Comparison of ENCODE assay signal across 8 cellular contexts in the genomic region with DNA sequence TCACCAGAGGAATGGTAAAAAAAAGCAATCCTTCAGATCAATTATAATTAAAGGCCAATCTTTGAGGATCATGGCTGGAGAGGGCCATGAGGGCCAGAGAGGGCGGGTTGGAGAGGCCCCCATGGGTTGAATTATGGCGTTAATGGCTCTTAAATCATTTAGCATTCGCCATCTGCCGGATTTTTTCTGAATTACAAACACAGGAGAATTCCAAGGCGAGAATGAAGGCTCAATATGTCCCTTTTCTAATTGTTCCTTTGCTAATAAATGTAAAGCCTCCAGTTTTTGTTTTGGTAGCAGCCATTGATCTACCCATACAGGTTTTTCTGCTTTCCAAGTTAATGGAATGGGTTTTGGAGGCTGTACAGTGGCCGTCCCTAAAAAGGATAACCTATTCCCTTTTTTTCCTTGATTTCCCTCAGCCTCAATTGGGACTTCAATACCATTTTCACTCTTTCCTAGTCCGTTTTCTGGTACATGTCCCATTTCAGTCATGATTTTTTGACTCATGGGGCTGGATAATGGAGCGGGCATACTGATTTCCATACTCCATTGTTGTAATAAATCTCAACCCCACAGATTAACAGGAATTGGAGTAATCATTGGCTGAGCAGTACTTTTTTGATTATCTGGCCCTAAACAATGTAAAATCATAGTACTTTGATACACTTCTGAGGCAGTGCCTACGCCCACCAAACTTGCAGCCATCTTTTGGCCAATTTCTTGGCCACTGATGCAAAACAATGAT. TPM values are rescaled to one million over a fixed set of nuclear protein-coding genes. Genes with fewer than 3 reads are reported as not detected.
DNase-seq lines count a peak whose midpoint lies in the region; FAIRE-seq and TF ChIP-seq lines count a peak whose summit lies in the region.

No MANE protein-coding gene starts in this region.

- no peak overlapping the region for H3K27ac Mint-ChIP-seq in activated CD4-positive, alpha-beta T cell treated with anti-CD3 and anti-CD28 coated beads, Interleukin-2, amount 10 ng/mL, durations not matched to agents 24 days and 14 days
- no peak overlapping the region for H3K27ac Mint-ChIP-seq in activated CD4-positive, alpha-beta T cell treated with anti-CD3 and anti-CD28 coated beads, Interleukin-2, amount 10 ng/mL, durations not matched to agents 7 days and 5 days

- H3K9me3 Mint-ChIP-seq in activated CD4-positive, alpha-beta T cell treated with anti-CD3 and anti-CD28 coated beads, Interleukin-2, amount 10 ng/mL, durations not matched to agents 24 days and 14 days, result no peaks in the 10 kb centered on the region
- no peaks in the 10 kb centered on the region for H3K9me3 Mint-ChIP-seq in activated CD4-positive, alpha-beta T cell treated with anti-CD3 and anti-CD28 coated beads, Interleukin-2, amount 10 ng/mL, durations not matched to agents 7 days and 5 days

- TF ChIP-seq CTCF in tibial artery (IDR thresholded peaks at IDR 0.05), result peak; percentile 27 to 34

- no peaks in the 10 kb centered on the region for H3K9me3 ChIP-seq in tibial artery

- H3K4me3 ChIP-seq in tibial artery, result no peak overlapping the region

- peaks cover 30% of the 10 kb centered on the region for H3K27me3 Mint-ChIP-seq in activated CD4-positive, alpha-beta T cell treated with anti-CD3 and anti-CD28 coated beads, Interleukin-2, amount 10 ng/mL, durations not matched to agents 24 days and 14 days
- peaks cover 32% of the 10 kb centered on the region for H3K27me3 Mint-ChIP-seq in activated CD4-positive, alpha-beta T cell treated with anti-CD3 and anti-CD28 coated beads, Interleukin-2, amount 10 ng/mL, durations not matched to agents 7 days and 5 days

- no peak overlapping the region for H3K27ac ChIP-seq in tibial artery

- H3K36me3 ChIP-seq in tibial artery, result no peaks in the 10 kb centered on the region

- DNase-seq in activated CD4-positive, alpha-beta T cell treated with anti-CD3 and anti-CD28 coated beads, Interleukin-2, amount 10 ng/mL, durations not matched to agents 24 days and 14 days, result peak; percentile 74
- DNase-seq in activated CD4-positive, alpha-beta T cell treated with anti-CD3 and anti-CD28 coated beads, Interleukin-2, amount 10 ng/mL, durations not matched to agents 7 days and 5 days, result no peak
- DNase-seq in NCI-H774 (lab: John Stamatoyannopoulos, UW) (peak; percentile 44), erythroblast (lab: John Stamatoyannopoulos, UW) (peak; percentile 69 to 71), tibial artery (no peak), DMS153 treated with DMSO at 0.1 percent for 48 hours (lab: John Stamatoyannopoulos, UW; ENCODE audit: unreplicated experiment) (no peak), frontal cortex (ENCODE audit: low spot score in 2 of 2) (no peak)
- no peak for DNase-seq in effector CD4-positive, alpha-beta T cell

- POLR2A ChIA-PET in activated CD4-positive, alpha-beta T cell treated with anti-CD3 and anti-CD28 coated beads, Interleukin-2, amount 10 ng/mL, durations not matched to agents 7 days and 5 days (lab: Charles Lee), result no interaction called here

- FAIRE-seq in frontal cortex (lab: Jason Lieb, UNC), result no peak

- TF ChIP-seq POLR2A in erythroblast (IDR thresholded peaks at IDR 0.05; ENCODE audit: low read length), result no peak

- peaks cover 0 to 6% of the 10 kb centered on the region in 2 donors for H3K27me3 ChIP-seq in tibial artery

- intact Hi-C loops in activated CD4-positive, alpha-beta T cell treated with anti-CD3 and anti-CD28 coated beads, Interleukin-2, amount 10 ng/mL, durations not matched to agents 24 days and 14 days (cut with micrococcal nuclease), result no loop called here
- intact Hi-C loops in tibial artery (cut with DNase I; ENCODE audit: low total_unique reads), result no loop called here

- peaks cover 17% of the 10 kb centered on the region for H3K4me1 Mint-ChIP-seq in activated CD4-positive, alpha-beta T cell treated with anti-CD3 and anti-CD28 coated beads, Interleukin-2, amount 10 ng/mL, durations not matched to agents 24 days and 14 days
- peaks cover 16% of the 10 kb centered on the region for H3K4me1 Mint-ChIP-seq in activated CD4-positive, alpha-beta T cell treated with anti-CD3 and anti-CD28 coated beads, Interleukin-2, amount 10 ng/mL, durations not matched to agents 7 days and 5 days

- no peak overlapping the region for H3K4me3 Mint-ChIP-seq in activated CD4-positive, alpha-beta T cell treated with anti-CD3 and anti-CD28 coated beads, Interleukin-2, amount 10 ng/mL, durations not matched to agents 24 days and 14 days
- no peak overlapping the region for H3K4me3 Mint-ChIP-seq in activated CD4-positive, alpha-beta T cell treated with anti-CD3 and anti-CD28 coated beads, Interleukin-2, amount 10 ng/mL, durations not matched to agents 7 days and 5 days

- CTCF ChIA-PET in activated CD4-positive, alpha-beta T cell treated with anti-CD3 and anti-CD28 coated beads, Interleukin-2, amount 10 ng/mL, durations not matched to agents 7 days and 5 days (lab: Charles Lee), result no interaction called here

- no peaks in the 10 kb centered on the region for H3K36me3 Mint-ChIP-seq in activated CD4-positive, alpha-beta T cell treated with anti-CD3 and anti-CD28 coated beads, Interleukin-2, amount 10 ng/mL, durations not matched to agents 24 days and 14 days (ENCODE audit: low read depth)
- H3K36me3 Mint-ChIP-seq in activated CD4-positive, alpha-beta T cell treated with anti-CD3 and anti-CD28 coated beads, Interleukin-2, amount 10 ng/mL, durations not matched to agents 7 days and 5 days (ENCODE audit: low read depth), result no peaks in the 10 kb centered on the region

- H3K4me1 ChIP-seq in tibial artery, result no peaks in the 10 kb centered on the region

RNA-seq across cellular contexts. Expression of a gene that starts 6.7 kb away (rescaled TPM):
- total RNA-seq in activated CD4-positive, alpha-beta T cell treated with anti-CD3 and anti-CD28 coated beads, Interleukin-2, amount 10 ng/mL, durations not matched to agents 24 days and 14 days, result 36.1 and 40.1 TPM in 2 replicates
- total RNA-seq in activated CD4-positive, alpha-beta T cell treated with anti-CD3 and anti-CD28 coated beads, Interleukin-2, amount 10 ng/mL, durations not matched to agents 7 days and 5 days, result 10 to 100 TPM; 28.5 to 38.5 TPM
- 17.1 TPM for total RNA-seq in frontal cortex

RNA-seq across cellular contexts. Expression of a gene that starts 11.7 kb away (rescaled TPM):
- 0.14 and 0.42 TPM in 2 replicates for total RNA-seq in activated CD4-positive, alpha-beta T cell treated with anti-CD3 and anti-CD28 coated beads, Interleukin-2, amount 10 ng/mL, durations not matched to agents 24 days and 14 days
- 1 to 10 TPM in 1 of 2 experiments, under 1 TPM in 1; 0.97 to 1.1 TPM for total RNA-seq in activated CD4-positive, alpha-beta T cell treated with anti-CD3 and anti-CD28 coated beads, Interleukin-2, amount 10 ng/mL, durations not matched to agents 7 days and 5 days
- total RNA-seq in frontal cortex, result 2.0 TPM

RNA-seq across cellular contexts. Expression of a gene that starts 20.1 kb away (rescaled TPM):
- not detected in 2 replicates for total RNA-seq in activated CD4-positive, alpha-beta T cell treated with anti-CD3 and anti-CD28 coated beads, Interleukin-2, amount 10 ng/mL, durations not matched to agents 24 days and 14 days
- total RNA-seq in activated CD4-positive, alpha-beta T cell treated with anti-CD3 and anti-CD28 coated beads, Interleukin-2, amount 10 ng/mL, durations not matched to agents 7 days and 5 days, result not detected
- not detected for total RNA-seq in frontal cortex

RNA-seq across cellular contexts. Expression of a gene that starts 23.3 kb away (rescaled TPM):
- 116 and 119 TPM in 2 replicates for total RNA-seq in activated CD4-positive, alpha-beta T cell treated with anti-CD3 and anti-CD28 coated beads, Interleukin-2, amount 10 ng/mL, durations not matched to agents 24 days and 14 days
- total RNA-seq in activated CD4-positive, alpha-beta T cell treated with anti-CD3 and anti-CD28 coated beads, Interleukin-2, amount 10 ng/mL, durations not matched to agents 7 days and 5 days, result 100 to 1,000 TPM in 1 of 2 experiments, 10 to 100 TPM in 1; 95.5 to 109 TPM
- 35.1 TPM for total RNA-seq in frontal cortex

RNA-seq across cellular contexts. Expression of a gene that starts 26.4 kb away (rescaled TPM):
- not detected in 2 replicates for total RNA-seq in activated CD4-positive, alpha-beta T cell treated with anti-CD3 and anti-CD28 coated beads, Interleukin-2, amount 10 ng/mL, durations not matched to agents 24 days and 14 days
- total RNA-seq in activated CD4-positive, alpha-beta T cell treated with anti-CD3 and anti-CD28 coated beads, Interleukin-2, amount 10 ng/mL, durations not matched to agents 7 days and 5 days, result not detected
- total RNA-seq in frontal cortex, result not detected

Comparison
In these comparisons a context has a peak if more than half of its experiments do, and no peak if none do; other contexts are left out.
1. DNase-seq: peak in activated CD4-positive, alpha-beta T cell treated with anti-CD3 and anti-CD28 coated beads, Interleukin-2, amount 10 ng/mL, durations not matched to agents 24 days and 14 days (single experiment), NCI-H774 (single experiment) and erythroblast (2 of 2); none in activated CD4-positive, alpha-beta T cell treated with anti-CD3 and anti-CD28 coated beads, Interleukin-2, amount 10 ng/mL, durations not matched to agents 7 days and 5 days (single experiment), tibial artery (0 of 2), DMS153 treated with DMSO at 0.1 percent for 48 hours (single experiment), frontal cortex (0 of 2) and effector CD4-positive, alpha-beta T cell (single experiment).